In genomic region chr3:113040231-113040630, GRCh38 we compare ENCODE assay signal across 31 cellular contexts.
"Had no signal": no experiment of that assay in that cellular context is flagged by ENCODE, and none has a peak within 500 bp of the region (broad histone marks: within the 10 kb centered on the region; RNA-seq: fewer than 3 reads in every experiment).

No MANE protein-coding gene starts in this region.

- H3K36me3 ChIP-seq: neural progenitor cell, ovary, right lobe of liver, sigmoid colon, spleen, suprapubic skin, tibial artery, transverse colon, upper lobe of right lung, uterus had no signal

- ATAC-seq: naive thymus-derived CD8-positive, alpha-beta T cell; natural killer cell treated with Interleukin-12 subunit alpha and Interleukin-12 subunit beta and Interleukin-15 and Interleukin-18, amount 100 ng/mL, for 72 hours; psoas muscle; right cardiac atrium; right lobe of liver; stimulated activated memory B cell treated with anti-CD40 and anti-IgM and Interleukin-4, amounts not matched to agents 10 μg/mL and 1 μg/mL and 100 μg/mL, for 72 hours; stimulated activated naive CD8-positive, alpha-beta T cell treated with anti-CD3 and anti-CD28 coated beads, Interleukin-15, amount 100 ng/mL, for 72 hours; stimulated activated naive CD8-positive, alpha-beta T cell treated with anti-CD3 and anti-CD28 coated beads, Interleukin-15, Interleukin-2, amounts not matched to agents 100 U/mL and 50 U/mL, for 24 hours; upper lobe of right lung had no signal

- H2AFZ ChIP-seq: neural progenitor cell, parathyroid adenoma had no signal

- H3K4me1 ChIP-seq: neural progenitor cell, parathyroid adenoma, psoas muscle, right lobe of liver, sigmoid colon, spleen, suprapubic skin, testis, tibial artery, transverse colon, upper lobe of right lung, uterus had no signal

- H3K9me3 ChIP-seq: ovary, psoas muscle, right lobe of liver, sigmoid colon, suprapubic skin, testis, tibial artery, transverse colon, upper lobe of right lung, uterus had no signal

- H3K27ac ChIP-seq: neural progenitor cell, ovary, parathyroid adenoma, psoas muscle, right lobe of liver, sigmoid colon, skin epidermis, spleen, suprapubic skin, testis, tibial artery, transverse colon, upper lobe of right lung, uterus had no signal

- H3K4me2 ChIP-seq: neural progenitor cell, smooth muscle cell had no signal

- H3K9ac ChIP-seq: neural progenitor cell, parathyroid adenoma had no signal

- DNase-seq: naive thymus-derived CD8-positive, alpha-beta T cell; nephron progenitor cell; occipital lobe; ovary; posterior cingulate gyrus; psoas muscle; right cardiac atrium; right lobe of liver; sigmoid colon; spleen; stimulated activated CD4-positive, alpha-beta T cell treated with anti-CD3 and anti-CD28 coated beads, Interleukin-12 subunit alpha, Interleukin-12 subunit beta, amount 100 ng/mL, for 4 hours; stimulated activated CD4-positive, alpha-beta T cell treated with anti-CD3 and anti-CD28 coated beads, Interleukin-1b, Interleukin-23, amount 100 ng/mL, for 48 hours; stimulated activated CD4-positive, alpha-beta T cell treated with anti-CD3 and anti-CD28 coated beads, Interleukin-4, amount 100 ng/mL, for 1 hour; stimulated activated CD4-positive, alpha-beta T cell treated with anti-CD3 and anti-CD28 coated beads, Interleukin-4, amount 100 ng/mL, for 4 hours; stimulated activated CD8-positive, alpha-beta memory T cell treated with anti-CD3 and anti-CD28 coated beads, Interleukin-4, amount 100 ng/mL, for 48 hours; stimulated activated naive CD4-positive, alpha-beta T cell; stimulated activated naive CD8-positive, alpha-beta T cell treated with anti-CD3 and anti-CD28 coated beads, Interleukin-15, amount 100 ng/mL, for 72 hours; stimulated activated naive CD8-positive, alpha-beta T cell treated with anti-CD3 and anti-CD28 coated beads, Interleukin-15, Interleukin-2, amounts not matched to agents 100 U/mL and 50 U/mL, for 24 hours; substantia nigra; testis; tibial artery; transverse colon; upper lobe of right lung; uterus had no signal

- H3K79me2 ChIP-seq: parathyroid adenoma had no signal

- H3K4me3 ChIP-seq: neural progenitor cell, ovary, psoas muscle, right lobe of liver, sigmoid colon, skin epidermis, smooth muscle cell, spleen, suprapubic skin, testis, tibial artery, transverse colon, upper lobe of right lung, uterus had no signal

- H3K27me3 ChIP-seq: neural progenitor cell, ovary, right lobe of liver, sigmoid colon, spleen, suprapubic skin, testis, tibial artery, transverse colon, upper lobe of right lung, uterus had no signal
